9 cellular contexts compared by ENCODE assay signal in genomic region chr3:187678869-187679268, GRCh38. TPM values are rescaled to one million over a fixed set of nuclear protein-coding genes. Genes with fewer than 3 reads are reported as not detected.
A peak's percentile ranks its signal among the peaks of the same experiment; 100 is the strongest.
DNase-seq lines count a peak whose midpoint lies in the region; ATAC-seq, FAIRE-seq and TF ChIP-seq lines count a peak whose summit lies in the region.
"Had no signal": no experiment of that assay in that cellular context is flagged by ENCODE, and none has a peak within 500 bp of the region (broad histone marks: within the 10 kb centered on the region; RNA-seq: fewer than 3 reads in every experiment).

No MANE protein-coding gene starts in this region.

- H3K9me3 ChIP-seq in DOHH2 (ENCODE audit: control insufficient read depth, insufficient read depth, low read length) (no peaks in the 10 kb centered on the region), PC-9 (ENCODE audit: insufficient read depth, low read depth) (no peaks in the 10 kb centered on the region; the same call in 1 of the 2 replicates), breast epithelium (no peaks in the 10 kb centered on the region), kidney (ENCODE audit: control insufficient read depth in 1 of 2, low read length in 2 of 2) (no peaks in the 10 kb centered on the region)

- H3K4me1 ChIP-seq in DOHH2 (ENCODE audit: control insufficient read depth, low read length), result no peaks in the 10 kb centered on the region
- H3K4me1 ChIP-seq in PC-9 (replicated peaks; ENCODE audit: insufficient read depth), result no peaks in the 10 kb centered on the region
- no peaks in the 10 kb centered on the region for H3K4me1 ChIP-seq in breast epithelium
- H3K4me1 ChIP-seq in kidney (ENCODE audit: control insufficient read depth in 1 of 2, insufficient read depth in 1 of 2, low read depth in 1 of 2, low read length in 2 of 2), result no peaks in the 10 kb centered on the region

- intact Hi-C loops in PC-9 (cut with micrococcal nuclease; ENCODE audit: unreplicated experiment), result loop anchor here (1.0 to 2.0 kb wide), 7 partner anchors 35 to 1275 kb away; no protein-coding TSS in a partner anchor
- intact Hi-C loops in breast epithelium (cut with DNase I; ENCODE audit: low total_unique reads), result loop anchor here (2.0 to 10.0 kb wide), 2 partner anchors 70 to 454 kb away; no protein-coding TSS in a partner anchor
- intact Hi-C loops in kidney (cut with DNase I), result loop anchor here (5.0 kb wide), 1 partner anchor 362 kb away; no protein-coding TSS in a partner anchor

- peaks cover 30 to 60% of the 10 kb centered on the region in 2 donors for H3K27me3 Mint-ChIP-seq in natural killer cell treated with Interleukin-12 subunit alpha and Interleukin-12 subunit beta and Interleukin-15 and Interleukin-18, amount 100 ng/mL, for 72 hours

- H3F3A ChIP-seq in DOHH2 (ENCODE audit: control insufficient read depth, insufficient read depth) (no peaks in the 10 kb centered on the region), PC-9 (ENCODE audit: insufficient read depth, low read depth) (no peaks in the 10 kb centered on the region)

- FAIRE-seq in kidney (lab: Jason Lieb, UNC), result no peak
- FAIRE-seq: TTC549 had no signal

- H3K4me3 Mint-ChIP-seq in stimulated activated effector memory CD8-positive, alpha-beta T cell treated with anti-CD3 and anti-CD28 coated beads, Interleukin-12 subunit alpha, Interleukin-12 subunit beta, amount 100 ng/mL, for 72 hours, result no peak overlapping the region
- H3K4me3 Mint-ChIP-seq in natural killer cell treated with Interleukin-12 subunit alpha and Interleukin-12 subunit beta and Interleukin-15 and Interleukin-18, amount 100 ng/mL, for 72 hours, result no peak overlapping the region

- TF ChIP-seq CTCF in DOHH2 (IDR thresholded peaks at IDR 0.05; ENCODE audit: low read depth, low read length, poor library complexity, severe bottlenecking) (peak; percentile 58), PC-9 (conservative IDR thresholded peaks at IDR 0.05) (peak; percentile 69), breast epithelium (IDR thresholded peaks at IDR 0.05) (peak; percentile 36 to 50 (median 50)), kidney (IDR thresholded peaks at IDR 0.05; ENCODE audit: borderline replicate concordance, extremely low read depth, insufficient read depth) (peak; percentile 69)

- H3K4me2 ChIP-seq in DOHH2 (ENCODE audit: low read length) (no peak overlapping the region), PC-9 (no peak overlapping the region)

- H3K27me3 ChIP-seq in DOHH2 (ENCODE audit: control insufficient read depth, low read length), result peaks cover 10% of the 10 kb centered on the region
- H3K27me3 ChIP-seq in PC-9 (ENCODE audit: insufficient read depth, low read depth), result peaks cover 53% of the 10 kb centered on the region
- no peaks in the 10 kb centered on the region for H3K27me3 ChIP-seq in breast epithelium

- peaks cover 5% of the 10 kb centered on the region for H3K4me1 Mint-ChIP-seq in stimulated activated effector memory CD8-positive, alpha-beta T cell treated with anti-CD3 and anti-CD28 coated beads, Interleukin-12 subunit alpha, Interleukin-12 subunit beta, amount 100 ng/mL, for 72 hours
- peaks cover 3 to 5% of the 10 kb centered on the region in 2 donors for H3K4me1 Mint-ChIP-seq in natural killer cell treated with Interleukin-12 subunit alpha and Interleukin-12 subunit beta and Interleukin-15 and Interleukin-18, amount 100 ng/mL, for 72 hours (ENCODE audit: low read depth in 2 of 2)

- H3K4me3 ChIP-seq in DOHH2 (ENCODE audit: low read length), result no peak overlapping the region
- H3K4me3 ChIP-seq in PC-9, result no peak overlapping the region
- H3K4me3 ChIP-seq in breast epithelium, result no peak overlapping the region
- no peak overlapping the region for H3K4me3 ChIP-seq in kidney (ENCODE audit: low read length in 2 of 2)

- H3K27ac ChIP-seq in DOHH2 (ENCODE audit: low read depth, low read length), result no peak overlapping the region
- no peak overlapping the region for H3K27ac ChIP-seq in PC-9
- no peak overlapping the region for H3K27ac ChIP-seq in breast epithelium
- no peak overlapping the region for H3K27ac ChIP-seq in kidney (ENCODE audit: low read depth in 2 of 2, low read length in 2 of 2)

- H2AFZ ChIP-seq in PC-9, result no peak overlapping the region

- CTCF ChIA-PET in PC-9 (lab: Charles Lee), result interaction anchor here (0.6 to 3.2 kb wide), 7 partner anchors 37 to 1631 kb away, joined by 3 to 81 read pairs (median 6); no protein-coding TSS in a partner anchor

- no peaks in the 10 kb centered on the region for H4K20me1 ChIP-seq in DOHH2 (ENCODE audit: control insufficient read depth, insufficient read depth, low read depth, low read length)
- H4K20me1 ChIP-seq in PC-9 (ENCODE audit: insufficient read depth), result no peaks in the 10 kb centered on the region

- H3K36me3 Mint-ChIP-seq in stimulated activated effector memory CD8-positive, alpha-beta T cell treated with anti-CD3 and anti-CD28 coated beads, Interleukin-12 subunit alpha, Interleukin-12 subunit beta, amount 100 ng/mL, for 72 hours, result no peaks in the 10 kb centered on the region
- no peaks in the 10 kb centered on the region for H3K36me3 Mint-ChIP-seq in natural killer cell treated with Interleukin-12 subunit alpha and Interleukin-12 subunit beta and Interleukin-15 and Interleukin-18, amount 100 ng/mL, for 72 hours

- H3K9me2 ChIP-seq in DOHH2 (replicated peaks; ENCODE audit: control insufficient read depth, low read length) (no peaks in the 10 kb centered on the region), PC-9 (ENCODE audit: insufficient read depth) (no peaks in the 10 kb centered on the region)

- DNase-seq in HT-29 (ENCODE audit: low spot score), result peak; percentile 56
- peak in 1 of 2 experiments; percentile 62 for DNase-seq in PC-9
- DNase-seq in breast epithelium (ENCODE audit: low spot score in 2 of 2), result no peak
- no peak for DNase-seq in kidney
- DNase-seq in stimulated activated effector memory CD8-positive, alpha-beta T cell treated with anti-CD3 and anti-CD28 coated beads, Interleukin-12 subunit alpha, Interleukin-12 subunit beta, amount 100 ng/mL, for 72 hours (ENCODE audit: low spot score in 2 of 2), result no peak
- DNase-seq in natural killer cell treated with Interleukin-12 subunit alpha and Interleukin-12 subunit beta and Interleukin-15 and Interleukin-18, amount 100 ng/mL, for 72 hours (ENCODE audit: low spot score), result no peak

- no peak overlapping the region for H3K9ac ChIP-seq in kidney (ENCODE audit: low read length in 2 of 2)

- H3K9me3 Mint-ChIP-seq in stimulated activated effector memory CD8-positive, alpha-beta T cell treated with anti-CD3 and anti-CD28 coated beads, Interleukin-12 subunit alpha, Interleukin-12 subunit beta, amount 100 ng/mL, for 72 hours, result no peaks in the 10 kb centered on the region
- no peaks in the 10 kb centered on the region for H3K9me3 Mint-ChIP-seq in natural killer cell treated with Interleukin-12 subunit alpha and Interleukin-12 subunit beta and Interleukin-15 and Interleukin-18, amount 100 ng/mL, for 72 hours

- no peak for TF ChIP-seq POLR2A in breast epithelium (IDR thresholded peaks at IDR 0.05)

- BruUV-seq in PC-9 (replicated peaks; lab: Mats Ljungman, UMichigan), result no TSS peak

- no peak overlapping the region for H3K27ac Mint-ChIP-seq in stimulated activated effector memory CD8-positive, alpha-beta T cell treated with anti-CD3 and anti-CD28 coated beads, Interleukin-12 subunit alpha, Interleukin-12 subunit beta, amount 100 ng/mL, for 72 hours
- H3K27ac Mint-ChIP-seq in natural killer cell treated with Interleukin-12 subunit alpha and Interleukin-12 subunit beta and Interleukin-15 and Interleukin-18, amount 100 ng/mL, for 72 hours, result no peak overlapping the region

- no peaks in the 10 kb centered on the region for H3K79me2 ChIP-seq in DOHH2 (ENCODE audit: control insufficient read depth, low read length)
- no peaks in the 10 kb centered on the region for H3K79me2 ChIP-seq in PC-9 (ENCODE audit: low read depth)

- ATAC-seq in stimulated activated effector memory CD8-positive, alpha-beta T cell treated with anti-CD3 and anti-CD28 coated beads, Interleukin-12 subunit alpha, Interleukin-12 subunit beta, amount 100 ng/mL, for 72 hours, result peak; percentile 40
- ATAC-seq in natural killer cell treated with Interleukin-12 subunit alpha and Interleukin-12 subunit beta and Interleukin-15 and Interleukin-18, amount 100 ng/mL, for 72 hours, result no peak
- ATAC-seq in HG03039 (IDR thresholded peaks at IDR 0.05; ENCODE audit: unreplicated experiment), result no peak

- POLR2A ChIA-PET in PC-9 (lab: Charles Lee; ENCODE audit: unreplicated experiment), result interaction anchor here (0.6 kb wide), 1 partner anchor 9 kb away, joined by 4 read pairs; no protein-coding TSS in a partner anchor

- H3K36me3 ChIP-seq in DOHH2 (ENCODE audit: control insufficient read depth, low read length) (no peaks in the 10 kb centered on the region), PC-9 (ENCODE audit: low read depth) (no peaks in the 10 kb centered on the region), breast epithelium (no peaks in the 10 kb centered on the region), kidney (ENCODE audit: control insufficient read depth in 1 of 2, insufficient read depth in 2 of 2, low read length in 2 of 2) (no peaks in the 10 kb centered on the region)

RNA-seq across cellular contexts. Expression of gene SST, which starts 8.7 kb away (rescaled TPM):
- not detected in 2 replicates for total RNA-seq in HT-29 (2014; rRNA removed; shearing (Covaris generic))
- total RNA-seq in PC-9 (2021) (not detected in 2 replicates), breast epithelium (not detected), kidney (not detected)
- polyA plus RNA-seq in kidney (ENCODE audit: insufficient read depth, low read depth, low replicate concordance), result not detected
- total RNA-seq in natural killer cell treated with Interleukin-12 subunit alpha and Interleukin-12 subunit beta and Interleukin-15 and Interleukin-18, amount 100 ng/mL, for 72 hours, result not detected

RNA-seq across cellular contexts. Expression of gene RTP2, which starts 23.5 kb away (rescaled TPM):
- not detected in 2 replicates for total RNA-seq in HT-29 (2014; rRNA removed; shearing (Covaris generic))
- total RNA-seq in PC-9 (2021), result not detected in 2 replicates
- total RNA-seq in breast epithelium, result not detected
- not detected for total RNA-seq in kidney
- polyA plus RNA-seq in kidney (ENCODE audit: insufficient read depth, low read depth, low replicate concordance), result not detected
- not detected for total RNA-seq in natural killer cell treated with Interleukin-12 subunit alpha and Interleukin-12 subunit beta and Interleukin-15 and Interleukin-18, amount 100 ng/mL, for 72 hours
